ENCODE assay signal across 9 cellular contexts in genomic region chr1:30919025-30919881, GRCh38. TPM values are rescaled to one million over a fixed set of nuclear protein-coding genes. Genes with fewer than 3 reads are reported as not detected.
A peak's percentile ranks its signal among the peaks of the same experiment; 100 is the strongest.
DNase-seq lines count a peak whose midpoint lies in the region; ATAC-seq and TF ChIP-seq lines count a peak whose summit lies in the region.
"Had no signal": no experiment of that assay in that cellular context is flagged by ENCODE, and none has a peak within 500 bp of the region (broad histone marks: within the 10 kb centered on the region; RNA-seq: fewer than 3 reads in every experiment).

No MANE protein-coding gene starts in this region.

- H3K4me2 ChIP-seq in parathyroid adenoma (ENCODE audit: low read length): peak overlapping the region; percentile 12
- no peak overlapping the region for H3K4me2 ChIP-seq in PC-9

- no peak overlapping the region for H3K4me3 Mint-ChIP-seq in endodermal cell

- no peaks in the 10 kb centered on the region for H4K20me1 ChIP-seq in PC-9 (ENCODE audit: insufficient read depth)

- DNase-seq in ELF-1 (ENCODE audit: low read depth, low spot score) (peak; percentile 52), NOMO-1 (lab: John Stamatoyannopoulos, UW; ENCODE audit: unreplicated experiment in 2 of 2) (peak; percentile 24 to 71), endodermal cell (no peak), PC-9 (no peak), NCI-H82 treated with DMSO at 0.1 percent for 48 hours (lab: John Stamatoyannopoulos, UW; ENCODE audit: unreplicated experiment) (no peak), AG20443 (ENCODE audit: low spot score) (no peak)

- H3F3A ChIP-seq in PC-9 (ENCODE audit: insufficient read depth, low read depth): no peaks in the 10 kb centered on the region

- no TSS peak for BruUV-seq in PC-9 (replicated peaks; lab: Mats Ljungman, UMichigan)

- H3K27me3 Mint-ChIP-seq in endodermal cell (ENCODE audit: insufficient read depth): no peaks in the 10 kb centered on the region

- POLR2A ChIA-PET in PC-9 (lab: Charles Lee; ENCODE audit: unreplicated experiment): interaction anchor here (0.5 kb wide), 1 partner anchor 1576 kb away, joined by 3 read pairs; no protein-coding TSS in a partner anchor

- H3K9me3 ChIP-seq in endodermal cell (ENCODE audit: control insufficient read depth, low read length) (no peaks in the 10 kb centered on the region), parathyroid adenoma (ENCODE audit: control insufficient read depth, low read length) (no peaks in the 10 kb centered on the region), PC-9 (ENCODE audit: insufficient read depth, low read depth) (no peaks in the 10 kb centered on the region)
- H3K9me3 ChIP-seq: neutrophil had no signal

- H3K27ac ChIP-seq in endodermal cell (ENCODE audit: low read depth, low read length) (no peak overlapping the region), parathyroid adenoma (no peak overlapping the region), PC-9 (no peak overlapping the region)
- H3K27ac ChIP-seq: neutrophil had no signal

- H3K36me3 ChIP-seq in endodermal cell (ENCODE audit: control insufficient read depth, insufficient read depth, low read length): no peaks in the 10 kb centered on the region
- H3K36me3 ChIP-seq in parathyroid adenoma (ENCODE audit: control insufficient read depth, insufficient read depth, low read length): no peaks in the 10 kb centered on the region
- H3K36me3 ChIP-seq in PC-9 (ENCODE audit: low read depth): no peaks in the 10 kb centered on the region
- H3K36me3 ChIP-seq: neutrophil had no signal

- no peaks in the 10 kb centered on the region for H3K9me3 Mint-ChIP-seq in endodermal cell

- peak; percentile 30 for TF ChIP-seq CTCF in endodermal cell (conservative IDR thresholded peaks at IDR 0.05)
- TF ChIP-seq CTCF in parathyroid adenoma (IDR thresholded peaks at IDR 0.05): no peak
- TF ChIP-seq CTCF in PC-9 (conservative IDR thresholded peaks at IDR 0.05): no peak

- no peaks in the 10 kb centered on the region for H3K9me2 ChIP-seq in PC-9 (ENCODE audit: insufficient read depth)

- CTCF ChIA-PET in PC-9 (lab: Charles Lee): interaction anchor here (0.7 to 0.8 kb wide), 2 partner anchors 9 kb away, joined by 3 read pairs; no protein-coding TSS in a partner anchor

- H3K27me3 ChIP-seq in endodermal cell (ENCODE audit: control insufficient read depth, insufficient read depth, low read length, poor library complexity, severe bottlenecking): no peaks in the 10 kb centered on the region
- H3K27me3 ChIP-seq in parathyroid adenoma (ENCODE audit: control insufficient read depth, insufficient read depth, low read length): no peaks in the 10 kb centered on the region
- H3K27me3 ChIP-seq in PC-9 (ENCODE audit: insufficient read depth, low read depth): no peaks in the 10 kb centered on the region

- H3K4me1 ChIP-seq in endodermal cell (ENCODE audit: control insufficient read depth, insufficient read depth, low read length) (no peaks in the 10 kb centered on the region), parathyroid adenoma (no peaks in the 10 kb centered on the region), PC-9 (replicated peaks; ENCODE audit: insufficient read depth) (no peaks in the 10 kb centered on the region)

- H3K79me2 ChIP-seq in parathyroid adenoma (no peaks in the 10 kb centered on the region), PC-9 (ENCODE audit: low read depth) (no peaks in the 10 kb centered on the region)

- peaks cover 5% of the 10 kb centered on the region for H3K4me1 Mint-ChIP-seq in endodermal cell

- ATAC-seq in GM18502 (IDR thresholded peaks at IDR 0.05; ENCODE audit: poor library complexity, unreplicated experiment): no peak

- H3K9ac ChIP-seq in endodermal cell (ENCODE audit: extremely low read depth, low read length, poor library complexity, severe bottlenecking) (no peak overlapping the region), parathyroid adenoma (no peak overlapping the region)

- intact Hi-C loops in PC-9 (cut with micrococcal nuclease; ENCODE audit: unreplicated experiment): no loop called here

- H3K4me3 ChIP-seq in endodermal cell (ENCODE audit: low read length): no peak overlapping the region
- H3K4me3 ChIP-seq in parathyroid adenoma (ENCODE audit: low read depth, low read length): no peak overlapping the region
- H3K4me3 ChIP-seq in PC-9: no peak overlapping the region

- H3K36me3 Mint-ChIP-seq in endodermal cell (ENCODE audit: low read depth): no peaks in the 10 kb centered on the region

- no peak overlapping the region for H3K27ac Mint-ChIP-seq in endodermal cell

- no peak overlapping the region for H2AFZ ChIP-seq in parathyroid adenoma
- H2AFZ ChIP-seq in PC-9: no peak overlapping the region

- WGBS in endodermal cell (ENCODE audit: insufficient coverage in 1 of 2, insufficient read length in 1 of 2), 2 experiments: 91 to 96% methylated on average over 6 to 10 of the region's 10 CpGs

RNA-seq across cellular contexts. Expression of gene SDC3, which starts 10.7 kb away (rescaled TPM):
- total RNA-seq in endodermal cell (100 to 1,000 TPM in 1 of 2 donors, 10 to 100 TPM in 1; 94.1 to 143 TPM), PC-9 (2021) (33.7 and 37.4 TPM in 2 replicates)
- 94.6 TPM for polyA plus RNA-seq in endodermal cell (2013, experiment 1 of 2)
- polyA plus RNA-seq in endodermal cell (2013, experiment 2 of 2): 84.7 TPM

Comparison
In these comparisons a context has a peak if more than half of its experiments do, and no peak if none do; other contexts are left out.
1. DNase-seq: peak in ELF-1 (single experiment) and NOMO-1 (2 of 2); none in endodermal cell (single experiment), PC-9 (0 of 2), NCI-H82 treated with DMSO at 0.1 percent for 48 hours (single experiment) and AG20443 (single experiment).